8 cellular contexts compared by ENCODE assay signal in genomic region chr17:9291912-9292562, GRCh38.
DNase-seq lines count a peak whose midpoint lies in the region; ATAC-seq, FAIRE-seq and TF ChIP-seq lines count a peak whose summit lies in the region.

No MANE protein-coding gene starts in this region.

- H3K27me3 ChIP-seq in RWPE2 (ENCODE audit: insufficient read depth, poor library complexity, severe bottlenecking) = no peaks in the 10 kb centered on the region
- H3K27me3 ChIP-seq in brain microvascular endothelial cell (replicated peaks) = no peaks in the 10 kb centered on the region

- no peaks in the 10 kb centered on the region for H3K36me3 ChIP-seq in RWPE2 (ENCODE audit: low read depth)
- H3K36me3 ChIP-seq in brain microvascular endothelial cell (replicated peaks) = no peaks in the 10 kb centered on the region
- H3K36me3 ChIP-seq in kidney (ENCODE audit: control insufficient read depth in 1 of 2, insufficient read depth in 2 of 2, low read length in 2 of 2) = no peaks in the 10 kb centered on the region

- FAIRE-seq in kidney (lab: Jason Lieb, UNC) = no peak

- ATAC-seq in RWPE2 (ENCODE audit: low read depth) (peak; percentile 63; the same call in 2 of the 3 replicates), HG03378 (IDR thresholded peaks at IDR 0.05; ENCODE audit: unreplicated experiment) (no peak)

- H3K4me3 ChIP-seq in RWPE2 (ENCODE audit: severe bottlenecking) (no peak overlapping the region), brain microvascular endothelial cell (ENCODE audit: low read depth, low read length) (no peak overlapping the region), kidney (ENCODE audit: low read length in 2 of 2) (no peak overlapping the region)

- intact Hi-C loops in kidney (cut with DNase I) = no loop called here

- in situ Hi-C loops in brain microvascular endothelial cell (cut with HindIII; ENCODE audit: low pct_ligation_motif_present, low sequenced_read_pairs) = no loop called here

- H3K27ac ChIP-seq in RWPE2 (ENCODE audit: poor library complexity, severe bottlenecking) (no peak overlapping the region), brain microvascular endothelial cell (no peak overlapping the region), kidney (ENCODE audit: low read depth in 2 of 2, low read length in 2 of 2) (no peak overlapping the region)

- H3K9me3 ChIP-seq in RWPE2 (ENCODE audit: severe bottlenecking) (no peaks in the 10 kb centered on the region), kidney (ENCODE audit: control insufficient read depth in 1 of 2, low read length in 2 of 2) (no peaks in the 10 kb centered on the region)

- H3K9ac ChIP-seq in kidney (ENCODE audit: low read length in 2 of 2) = no peak overlapping the region

- DNase-seq in NOMO-1 treated with DMSO at 0.1 percent for 48 hours (lab: John Stamatoyannopoulos, UW; ENCODE audit: unreplicated experiment) = peak; percentile 16
- no peak for DNase-seq in NOMO-1 treated with dmso at 0.1 percent for 144 hours (lab: John Stamatoyannopoulos, UW; ENCODE audit: unreplicated experiment)
- no peak for DNase-seq in RWPE2 (ENCODE audit: low spot score)
- peak; percentile 22 for DNase-seq in brain microvascular endothelial cell
- DNase-seq in kidney = no peak
- DNase-seq in stimulated activated CD4-positive, alpha-beta T cell treated with anti-CD3 and anti-CD28 coated beads, Interleukin-4, amount 100 ng/mL, for 24 hours = peak; percentile 55
- no peak for DNase-seq in effector CD4-positive, alpha-beta T cell

- peak; percentile 61 for TF ChIP-seq CTCF in RWPE2 (IDR thresholded peaks at IDR 0.05; ENCODE audit: poor library complexity, severe bottlenecking)
- TF ChIP-seq CTCF in brain microvascular endothelial cell (IDR thresholded peaks at IDR 0.05; ENCODE audit: low read depth, low read length, missing control alignments) = peak; percentile 81
- peak; percentile 55 for TF ChIP-seq CTCF in kidney (IDR thresholded peaks at IDR 0.05; ENCODE audit: borderline replicate concordance, extremely low read depth, insufficient read depth)

- H3K4me1 ChIP-seq in RWPE2 (ENCODE audit: insufficient read depth, poor library complexity, severe bottlenecking) (peaks cover 7% of the 10 kb centered on the region), kidney (ENCODE audit: control insufficient read depth in 1 of 2, insufficient read depth in 1 of 2, low read depth in 1 of 2, low read length in 2 of 2) (peaks cover 0 to 2% of the 10 kb centered on the region in 2 donors)

Comparison
In these comparisons a context has a peak if more than half of its experiments do, and no peak if none do; other contexts are left out.
1. DNase-seq: peak in NOMO-1 treated with DMSO at 0.1 percent for 48 hours (single experiment), brain microvascular endothelial cell (single experiment) and stimulated activated CD4-positive, alpha-beta T cell treated with anti-CD3 and anti-CD28 coated beads, Interleukin-4, amount 100 ng/mL, for 24 hours (single experiment); none in NOMO-1 treated with dmso at 0.1 percent for 144 hours (single experiment), RWPE2 (single experiment), kidney (single experiment) and effector CD4-positive, alpha-beta T cell (single experiment).
2. Peak in every context shown above with its lines, with median percentiles within 50 percentile points of each other: CTCF ChIP-seq.